In genomic region chr18:57543560-57543959, GRCh38 we compare ENCODE assay signal across 2 cellular contexts.
TF ChIP-seq lines count a peak whose summit lies in the region.

No MANE protein-coding gene starts in this region.

TF ChIP-seq in HepG2, 621 proteins besides CTCF, POLR2A, EP300 and RAD21 (continues in another document):
- no peak for TF ChIP-seq ZBED4 (CRISPR knock-in tag; IDR thresholded peaks at IDR 0.05; ENCODE audit: borderline replicate concordance)
- TF ChIP-seq PHF5A (CRISPR knock-in tag; IDR thresholded peaks at IDR 0.05; ENCODE audit: low read depth, unreplicated experiment): no peak
- no peak for TF ChIP-seq ZBTB25 (CRISPR knock-in tag; IDR thresholded peaks at IDR 0.05)
- TF ChIP-seq ZNF572 (CRISPR knock-in tag; IDR thresholded peaks at IDR 0.05): no peak
- TF ChIP-seq ZNF7 (CRISPR knock-in tag; IDR thresholded peaks at IDR 0.05): no peak
- TF ChIP-seq ZNF605 (CRISPR knock-in tag; IDR thresholded peaks at IDR 0.05): no peak
- TF ChIP-seq ZNF33A (CRISPR knock-in tag; IDR thresholded peaks at IDR 0.05; ENCODE audit: borderline replicate concordance): no peak
- no peak for TF ChIP-seq ZBTB26 (CRISPR knock-in tag; IDR thresholded peaks at IDR 0.05; ENCODE audit: borderline replicate concordance)
- no peak for TF ChIP-seq CSRNP1 (CRISPR knock-in tag; IDR thresholded peaks at IDR 0.05)
- no peak for TF ChIP-seq HOXA3 (CRISPR knock-in tag; IDR thresholded peaks at IDR 0.05)

TF ChIP-seq in K562, 482 proteins besides CTCF, POLR2A, EP300 and RAD21:
- TF ChIP-seq COPS2 (conservative IDR thresholded peaks at IDR 0.05) (no peak), HDAC6 (IDR thresholded peaks at IDR 0.05; ENCODE audit: low read depth, low read length) (no peak)
